26 cellular contexts compared by ENCODE assay signal in the genomic region with DNA sequence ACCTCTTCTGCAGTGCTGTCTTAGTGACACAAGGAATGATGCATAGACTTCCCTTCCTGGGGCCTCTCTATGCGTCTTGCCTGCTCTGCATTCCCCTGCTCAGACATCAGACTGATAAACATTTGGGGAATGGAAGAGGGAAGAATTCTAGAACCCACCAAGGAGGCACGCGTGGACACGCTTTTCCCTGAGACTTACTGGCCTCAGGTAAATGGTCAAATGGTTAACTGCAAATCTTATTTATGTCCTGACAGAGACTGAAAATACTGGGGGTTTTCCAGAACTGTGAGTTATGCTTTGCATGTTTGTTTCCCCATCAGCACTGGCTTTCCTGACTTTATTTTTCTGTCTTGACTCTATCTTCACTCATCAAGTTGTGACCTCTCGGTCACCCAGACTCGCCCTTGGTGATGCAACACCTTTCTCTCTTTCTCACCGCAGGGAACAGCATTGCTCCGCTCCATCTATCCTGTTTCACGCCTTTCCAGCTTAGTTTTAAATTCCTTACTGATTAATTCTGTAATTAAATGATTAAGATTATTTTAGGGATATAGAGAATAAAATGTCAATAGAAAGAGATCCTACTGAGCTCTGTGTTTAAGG.
DNase-seq lines count a peak whose midpoint lies in the region; ATAC-seq and TF ChIP-seq lines count a peak whose summit lies in the region.
"Had no signal": no experiment of that assay in that cellular context is flagged by ENCODE, and none has a peak within 500 bp of the region (broad histone marks: within the 10 kb centered on the region; RNA-seq: fewer than 3 reads in every experiment).

No MANE protein-coding gene starts in this region.

- H3K18ac ChIP-seq in IMR-90 (ENCODE audit: low read depth, low read length) = no peak overlapping the region

- no peak for TF ChIP-seq RAD21 in IMR-90 (IDR thresholded peaks at IDR 0.05; ENCODE audit: low read length)

- no peak overlapping the region for H2BK15ac ChIP-seq in IMR-90 (ENCODE audit: low read depth, low read length)

- H3K56ac ChIP-seq in IMR-90 (ENCODE audit: extremely low read depth, insufficient read depth, low read length) = no peak overlapping the region

- H3K14ac ChIP-seq in IMR-90 (replicated peaks; ENCODE audit: low read depth, low read length) = no peak overlapping the region

- ATAC-seq in IMR-90 (ENCODE audit: low read depth) = no peak
- ATAC-seq in GM21390 (IDR thresholded peaks at IDR 0.05; ENCODE audit: unreplicated experiment) = no peak
- ATAC-seq: activated CD4-positive, CD25-positive, alpha-beta regulatory T cell treated with anti-CD3 and anti-CD28 coated beads, Interleukin-2, amount 50 U/mL, for 24 hours; left lung; natural killer cell treated with Interleukin-12 subunit alpha and Interleukin-12 subunit beta and Interleukin-15 and Interleukin-18, amount 100 ng/mL, for 72 hours; T-helper 17 cell had no signal

- H2AFZ ChIP-seq in IMR-90 (replicated peaks; ENCODE audit: low read length, poor library complexity) = no peak overlapping the region

- no peaks in the 10 kb centered on the region for H3K27me3 ChIP-seq in breast epithelium
- no peaks in the 10 kb centered on the region for H3K27me3 ChIP-seq in IMR-90 (ENCODE audit: control insufficient read depth, insufficient read depth, low read length)
- H3K27me3 ChIP-seq: left lung, uterus had no signal

- in situ Hi-C loops in IMR-90 (cut with MboI; ENCODE audit: low sequenced_read_pairs) = no loop called here

- TF ChIP-seq CTCF in MCF 10A (IDR thresholded peaks at IDR 0.05; ENCODE audit: unreplicated experiment) (no peak), breast epithelium (IDR thresholded peaks at IDR 0.05) (no peak), IMR-90 (conservative IDR thresholded peaks at IDR 0.05; ENCODE audit: low read depth, low read length) (no peak), epithelial cell of esophagus (IDR thresholded peaks at IDR 0.05; ENCODE audit: insufficient read depth, low read depth, low read length, missing control alignments) (no peak)

- no peak overlapping the region for H4K91ac ChIP-seq in IMR-90 (ENCODE audit: insufficient read depth, low read depth, low read length)

- no peaks in the 10 kb centered on the region for H3K9me3 Mint-ChIP-seq in MCF 10A (ENCODE audit: unreplicated experiment)
- H3K9me3 Mint-ChIP-seq: activated CD4-positive, alpha-beta memory T cell treated with anti-CD3 and anti-CD28 coated beads for 36 hours had no signal

- 92% methylated on average over 2 of the region's 9 CpGs; no CpG with 5 or more reads in 1 of the 2 experiments for WGBS in IMR-90 (ENCODE audit: extremely low coverage in 2 of 2, insufficient read length in 1 of 2), 2 experiments

- H3K4me1 Mint-ChIP-seq in MCF 10A (ENCODE audit: insufficient read depth, unreplicated experiment) = peaks cover 12% of the 10 kb centered on the region
- H3K4me1 Mint-ChIP-seq: central memory CD8-positive, alpha-beta T cell; T-helper 17 cell had no signal

- no peaks in the 10 kb centered on the region for H3K36me3 Mint-ChIP-seq in MCF 10A (ENCODE audit: insufficient read depth, unreplicated experiment)
- H3K36me3 Mint-ChIP-seq: activated CD4-positive, alpha-beta memory T cell treated with anti-CD3 and anti-CD28 coated beads for 36 hours; activated naive CD8-positive, alpha-beta T cell; natural killer cell treated with Interleukin-12 subunit alpha and Interleukin-12 subunit beta and Interleukin-15 and Interleukin-18, amount 100 ng/mL, for 72 hours had no signal

- no peaks in the 10 kb centered on the region for H4K20me1 ChIP-seq in IMR-90 (ENCODE audit: insufficient read depth, low read length)

- POLR2A ChIA-PET in MCF 10A (lab: Yijun Ruan, JAX) = no interaction called here
- POLR2A ChIA-PET in IMR-90 (lab: Charles Lee; ENCODE audit: unreplicated experiment) = no interaction called here

- H3K4me3 Mint-ChIP-seq in MCF 10A (ENCODE audit: unreplicated experiment) = no peak overlapping the region
- H3K4me3 Mint-ChIP-seq: activated CD4-positive, alpha-beta memory T cell treated with anti-CD3 and anti-CD28 coated beads for 36 hours; activated naive CD8-positive, alpha-beta T cell; CD4-positive, alpha-beta T cell; central memory CD8-positive, alpha-beta T cell; natural killer cell treated with Interleukin-12 subunit alpha and Interleukin-12 subunit beta and Interleukin-15 and Interleukin-18, amount 100 ng/mL, for 72 hours; stimulated activated naive CD8-positive, alpha-beta T cell treated with anti-CD3 and anti-CD28 coated beads, Interleukin-15, Interleukin-2, amounts not matched to agents 100 ng/mL and 50 ng/mL, for 24 hours; T-helper 17 cell had no signal

- H3K9ac ChIP-seq in IMR-90 (ENCODE audit: low read depth, low read length) = no peak overlapping the region
- H3K9ac ChIP-seq: SK-N-SH had no signal

- H3K4ac ChIP-seq in IMR-90 (ENCODE audit: low read depth, low read length) = no peak overlapping the region

- no peak overlapping the region for H2BK20ac ChIP-seq in IMR-90 (ENCODE audit: low read depth, low read length)

- no TSS peak for BruUV-seq in MCF 10A (replicated peaks; lab: Mats Ljungman, UMichigan)
- no TSS peak for BruUV-seq in IMR-90 (replicated peaks; lab: Mats Ljungman, UMichigan)

- TF ChIP-seq POLR2A in breast epithelium (IDR thresholded peaks at IDR 0.05) (no peak), IMR-90 (IDR thresholded peaks at IDR 0.05; ENCODE audit: low read depth, low read length) (no peak)

- H4K5ac ChIP-seq in IMR-90 (ENCODE audit: low read depth, low read length) = no peak overlapping the region

- no peak overlapping the region for H3K4me2 ChIP-seq in IMR-90 (ENCODE audit: low read depth, low read length)
- H3K4me2 ChIP-seq: SK-N-SH had no signal

- H3K27me3 Mint-ChIP-seq in MCF 10A (ENCODE audit: insufficient read depth, unreplicated experiment) = no peaks in the 10 kb centered on the region
- H3K27me3 Mint-ChIP-seq: activated CD4-positive, alpha-beta memory T cell treated with anti-CD3 and anti-CD28 coated beads for 36 hours; activated naive CD8-positive, alpha-beta T cell; CD4-positive, alpha-beta T cell; central memory CD8-positive, alpha-beta T cell; stimulated activated naive CD8-positive, alpha-beta T cell treated with anti-CD3 and anti-CD28 coated beads, Interleukin-15, Interleukin-2, amounts not matched to agents 100 ng/mL and 50 ng/mL, for 24 hours; T-helper 17 cell had no signal

- CTCF ChIA-PET in MCF 10A (lab: Yijun Ruan, JAX) (no interaction called here), IMR-90 (lab: Yijun Ruan, JAX) (no interaction called here)

- H4K8ac ChIP-seq in IMR-90 (ENCODE audit: low read depth in 2 of 2, low read length in 2 of 2) = no peak overlapping the region

- H3K9me3 ChIP-seq in breast epithelium (no peaks in the 10 kb centered on the region), IMR-90 (ENCODE audit: control insufficient read depth, insufficient read depth, low read length) (no peaks in the 10 kb centered on the region)
- H3K9me3 ChIP-seq: left lung, SK-N-SH, thoracic aorta, uterus had no signal

- intact Hi-C loops in MCF 10A (cut with micrococcal nuclease) (no loop called here), breast epithelium (cut with DNase I; ENCODE audit: low total_unique reads) (no loop called here), IMR-90 (cut with micrococcal nuclease) (no loop called here)

- DNase-seq in MCF 10A (ENCODE audit: unreplicated experiment) (peak; percentile 21), breast epithelium (ENCODE audit: low spot score in 2 of 2) (no peak), IMR-90 (no peak), epithelial cell of esophagus (ENCODE audit: low read depth) (peak; percentile 57), AG08396 (ENCODE audit: low spot score) (no peak)
- DNase-seq in activated CD8-positive, alpha-beta memory T cell treated with anti-CD3 and anti-CD28 coated beads, Interleukin-2, amount 50 U/mL, for 4 hours = no peak
- DNase-seq in stimulated activated CD4-positive, alpha-beta T cell treated with anti-CD3 and anti-CD28 coated beads, Interleukin-2, amount 100 ng/mL, for 24 hours = no peak
- DNase-seq: 8988T; activated CD4-positive, alpha-beta memory T cell treated with anti-CD3 and anti-CD28 coated beads for 36 hours; aorta; CD4-positive, alpha-beta T cell; DMS153; left lung; MV-4-11; NCI-H146; NCI-H2107; SK-N-SH; T-helper 17 cell; uterus had no signal

- H3K27ac ChIP-seq in breast epithelium (no peak overlapping the region), IMR-90 (ENCODE audit: insufficient read depth, low read length) (no peak overlapping the region)
- H3K27ac ChIP-seq: left lung, thoracic aorta, uterus had no signal

- no peak overlapping the region for H3K23ac ChIP-seq in IMR-90 (ENCODE audit: low read depth, low read length)

- no peak overlapping the region for H3K27ac Mint-ChIP-seq in MCF 10A (ENCODE audit: low read depth, unreplicated experiment)
- H3K27ac Mint-ChIP-seq: activated CD4-positive, alpha-beta memory T cell treated with anti-CD3 and anti-CD28 coated beads for 36 hours; activated naive CD8-positive, alpha-beta T cell; CD4-positive, alpha-beta T cell; natural killer cell treated with Interleukin-12 subunit alpha and Interleukin-12 subunit beta and Interleukin-15 and Interleukin-18, amount 100 ng/mL, for 72 hours; stimulated activated naive CD8-positive, alpha-beta T cell treated with anti-CD3 and anti-CD28 coated beads, Interleukin-15, Interleukin-2, amounts not matched to agents 100 ng/mL and 50 ng/mL, for 24 hours; T-helper 17 cell had no signal

- H3K36me3 ChIP-seq in breast epithelium (no peaks in the 10 kb centered on the region), IMR-90 (ENCODE audit: control insufficient read depth, insufficient read depth, low read length) (no peaks in the 10 kb centered on the region)
- H3K36me3 ChIP-seq: left lung, thoracic aorta, uterus had no signal

- dilution Hi-C loops in IMR-90 (cut with HindIII; ENCODE audit: low sequenced_read_pairs, unreplicated experiment) = no loop called here

- H2AK9ac ChIP-seq in IMR-90 (replicated peaks; ENCODE audit: low read depth, low read length, poor library complexity) = no peak overlapping the region

- H3K4me1 ChIP-seq in breast epithelium (no peaks in the 10 kb centered on the region), IMR-90 (ENCODE audit: control insufficient read depth, insufficient read depth, low read length) (no peaks in the 10 kb centered on the region)
- H3K4me1 ChIP-seq: left lung, uterus had no signal

- no peak overlapping the region for H2AK5ac ChIP-seq in IMR-90 (ENCODE audit: low read depth, low read length)

- H2BK120ac ChIP-seq in IMR-90 (ENCODE audit: low read depth, low read length) = no peak overlapping the region

- H2BK5ac ChIP-seq in IMR-90 (ENCODE audit: low read depth, low read length, poor library complexity, severe bottlenecking) = no peak overlapping the region

- no peaks in the 10 kb centered on the region for H3K9me1 ChIP-seq in IMR-90 (ENCODE audit: insufficient read depth, low read length)

- H3K4me3 ChIP-seq in breast epithelium = no peak overlapping the region
- H3K4me3 ChIP-seq in IMR-90 (ENCODE audit: insufficient read depth, low read depth, low read length) = no peak overlapping the region
- H3K4me3 ChIP-seq in epithelial cell of esophagus (ENCODE audit: low read length) = no peak overlapping the region
- H3K4me3 ChIP-seq: left lung, thoracic aorta, uterus had no signal

- no peaks in the 10 kb centered on the region for H3K79me1 ChIP-seq in IMR-90 (ENCODE audit: low read depth in 1 of 2, low read length in 2 of 2)

TF ChIP-seq in IMR-90, 13 proteins besides CTCF, POLR2A, EP300 and RAD21:
- no peak for TF ChIP-seq BHLHE40 (IDR thresholded peaks at IDR 0.05; ENCODE audit: low read depth, low read length)
- TF ChIP-seq CEBPB (IDR thresholded peaks at IDR 0.05; ENCODE audit: low read depth, low read length) = peak; percentile 48

Comparison
In these comparisons a context has a peak if more than half of its experiments do, and no peak if none do; other contexts are left out.
1. DNase-seq: peak in MCF 10A (single experiment) and epithelial cell of esophagus (single experiment); none in breast epithelium (0 of 2), IMR-90 (single experiment), AG08396 (single experiment), activated CD8-positive, alpha-beta memory T cell treated with anti-CD3 and anti-CD28 coated beads, Interleukin-2, amount 50 U/mL, for 4 hours (single experiment) and stimulated activated CD4-positive, alpha-beta T cell treated with anti-CD3 and anti-CD28 coated beads, Interleukin-2, amount 100 ng/mL, for 24 hours (0 of 2).